In the genomic region with DNA sequence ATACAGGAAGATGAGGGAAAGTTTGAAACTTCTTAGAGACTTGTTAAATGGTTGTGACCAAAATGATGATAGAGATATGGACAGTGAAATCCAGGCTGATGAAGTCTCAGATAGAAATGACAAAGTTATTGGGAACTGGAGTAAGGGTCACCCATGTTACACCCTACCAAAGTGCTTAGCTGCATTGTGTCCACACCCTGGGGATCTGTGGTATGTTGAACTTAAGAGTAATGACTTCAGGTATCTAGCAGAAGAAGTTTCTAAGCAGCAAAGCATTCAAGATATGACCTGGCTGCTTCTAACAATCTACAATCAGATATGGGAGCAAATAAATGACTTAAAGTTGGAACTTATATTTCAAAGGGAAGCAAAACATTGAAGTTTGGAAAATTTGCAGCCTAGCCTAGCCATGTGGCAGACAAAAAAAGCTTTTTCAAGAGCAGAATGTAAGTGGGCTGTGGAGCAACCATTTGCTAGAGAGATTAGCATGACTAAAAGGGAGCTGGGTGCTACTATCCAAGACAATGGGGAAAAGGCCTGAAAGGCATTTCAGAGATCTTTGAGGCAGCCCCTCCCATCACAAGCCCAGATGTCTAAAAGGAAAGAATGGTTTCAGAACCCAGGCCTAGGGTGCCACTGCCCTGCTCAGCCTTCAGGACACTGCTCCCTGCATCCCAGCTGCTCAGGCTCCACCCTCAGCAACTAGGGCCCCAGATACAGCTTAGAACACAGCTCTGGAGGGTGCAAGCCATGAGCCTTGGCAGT, we compare ENCODE assay signal across 27 cellular contexts. TPM values are rescaled to one million over a fixed set of nuclear protein-coding genes. Genes with fewer than 3 reads are reported as not detected.
A peak's percentile ranks its signal among the peaks of the same experiment; 100 is the strongest.
DNase-seq lines count a peak whose midpoint lies in the region; ATAC-seq, FAIRE-seq and TF ChIP-seq lines count a peak whose summit lies in the region.
"Had no signal": no experiment of that assay in that cellular context is flagged by ENCODE, and none has a peak within 500 bp of the region (broad histone marks: within the 10 kb centered on the region; RNA-seq: fewer than 3 reads in every experiment).

No MANE protein-coding gene starts in this region.

- H2AK5ac ChIP-seq in H1 (ENCODE audit: low read depth, low read length): no peak overlapping the region

- ATAC-seq in GM21825 (IDR thresholded peaks at IDR 0.05; ENCODE audit: unreplicated experiment): no peak
- ATAC-seq: HepG2, Panc1, T-cell had no signal

- CTCF ChIA-PET in H1 (lab: Charles Lee; ENCODE audit: partially characterized antibody): interaction anchor here (0.7 to 1.1 kb wide), 2 partner anchors 56 to 724 kb away, joined by 3 read pairs; no protein-coding TSS in a partner anchor

- H3K4me3 Mint-ChIP-seq in CD14-positive monocyte: no peak overlapping the region
- H3K4me3 Mint-ChIP-seq: T-cell had no signal

- H4K5ac ChIP-seq in H1 (ENCODE audit: insufficient read length, low read depth, low read length): peak overlapping the region; percentile 83

- DNase-seq in CD14-positive monocyte (ENCODE audit: low spot score): no peak
- peak; percentile 27 to 51 for DNase-seq in H1 (ENCODE audit: low read depth in 1 of 2, low spot score in 2 of 2)
- no peak for DNase-seq in right atrium auricular region (ENCODE audit: low spot score)
- DNase-seq in NCI-H146 (lab: John Stamatoyannopoulos, UW): no peak
- no peak for DNase-seq in NOMO-1 (lab: John Stamatoyannopoulos, UW; ENCODE audit: unreplicated experiment in 2 of 2)
- DNase-seq: 8988T, ACHN, BE2C, DMS153, DND-41, GOT3, Karpas-422, NCI-H1092 treated with DMSO at 0.1 percent for 48 hours, NCI-H1436, NCI-H187 treated with DMSO at 0.1 percent for 48 hours, NCI-H446, NCI-H524 treated with DMSO at 0.1 percent for 48 hours, SHP77, T-cell had no signal

- no peak overlapping the region for H3K56ac ChIP-seq in H1 (replicated peaks; ENCODE audit: insufficient read length, low read depth, low read length)

- H3K36me3 Mint-ChIP-seq in CD14-positive monocyte: no peaks in the 10 kb centered on the region
- H3K36me3 Mint-ChIP-seq: T-cell had no signal

- no peak overlapping the region for H2BK12ac ChIP-seq in H1 (ENCODE audit: low read depth, low read length)

- H4K20me1 ChIP-seq in H1 (replicated peaks in 1 of 2; ENCODE audit: control insufficient read depth in 1 of 2, insufficient read depth in 2 of 2, low read length in 2 of 2): no peaks in the 10 kb centered on the region

- H3K4me1 ChIP-seq in HUES48 (ENCODE audit: control insufficient read depth, insufficient read depth, low read length): peaks cover 9% of the 10 kb centered on the region; the same call in 1 of the 2 replicates
- peaks cover 0 to 3% (median 0%) of the 10 kb centered on the region in 4 experiments; a peak in 1 of 7 replicates for H3K4me1 ChIP-seq in H1 (replicated peaks in 1 of 4; ENCODE audit: control insufficient read depth in 3 of 4, insufficient read depth in 4 of 4, low read length in 3 of 4)
- H3K4me1 ChIP-seq in iPS-18a (ENCODE audit: control insufficient read depth, low read depth, low read length): peaks cover 8% of the 10 kb centered on the region
- no peaks in the 10 kb centered on the region for H3K4me1 ChIP-seq in right atrium auricular region
- H3K4me1 ChIP-seq: BE2C had no signal

- H4K91ac ChIP-seq in H1 (replicated peaks; ENCODE audit: insufficient read length, low read length): peak overlapping the region; percentile 34

- POLR2A ChIA-PET in H1 (lab: Charles Lee; ENCODE audit: partially characterized antibody): interaction anchor here (0.9 kb wide), 1 partner anchor 14 kb away, joined by 4 read pairs; no protein-coding TSS in a partner anchor

- peak overlapping the region in 5 of 7 donors; percentile 16 to 83 (median 61) for H3K27ac Mint-ChIP-seq in CD14-positive monocyte
- H3K27ac Mint-ChIP-seq: T-cell had no signal

- TF ChIP-seq EP300 in H1 (IDR thresholded peaks at IDR 0.05; ENCODE audit: borderline replicate concordance in 1 of 2, low read depth in 2 of 2, low read length in 2 of 2): no peak

- H3K79me2 ChIP-seq in H1 (ENCODE audit: control insufficient read depth in 1 of 2, insufficient read depth in 2 of 2, low read length in 2 of 2): no peaks in the 10 kb centered on the region

- no peak for TF ChIP-seq CTCF in CD14-positive monocyte (IDR thresholded peaks at IDR 0.05)
- no peak for TF ChIP-seq CTCF in H1 (IDR thresholded peaks at IDR 0.05; ENCODE audit: control extremely low read depth in 1 of 3, insufficient read depth in 1 of 3, low read depth in 1 of 3, low read length in 3 of 3)
- no peak for TF ChIP-seq CTCF in right atrium auricular region (IDR thresholded peaks at IDR 0.05)

- H3K27ac ChIP-seq in HUES48 (ENCODE audit: low read depth, low read length) (peak overlapping the region; percentile 83), H1 (ENCODE audit: low read depth, low read length) (no peak overlapping the region), iPS-18a (ENCODE audit: low read length) (peak overlapping the region; percentile 57), right atrium auricular region (no peak overlapping the region)
- H3K27ac ChIP-seq: RWPE1 had no signal

- H3K4me3 ChIP-seq in HUES48 (ENCODE audit: low read depth, low read length) (no peak overlapping the region), H1 (ENCODE audit: extremely low read depth in 1 of 4, insufficient read depth in 2 of 4, low read depth in 3 of 4, low read length in 4 of 4) (no peak overlapping the region), iPS-18a (ENCODE audit: low read length) (peak overlapping the region; percentile 20), right atrium auricular region (no peak overlapping the region)

- no peak for TF ChIP-seq RAD21 in H1 (IDR thresholded peaks at IDR 0.05 in 1 of 2, conservative IDR thresholded peaks at IDR 0.05 in 1 of 2; ENCODE audit: low read depth in 2 of 2, low read length in 2 of 2)

- H2BK120ac ChIP-seq in H1 (replicated peaks; ENCODE audit: low read depth, low read length): peak overlapping the region; percentile 64

- H3K9me3 Mint-ChIP-seq in CD14-positive monocyte: peaks cover 0 to 2% (median 0%) of the 10 kb centered on the region in 7 donors

- no peak overlapping the region for H3K14ac ChIP-seq in H1 (ENCODE audit: insufficient read length)

- H2BK5ac ChIP-seq in H1 (ENCODE audit: low read depth, low read length): peak overlapping the region; percentile 90; the same call in 1 of the 2 replicates

- H4K8ac ChIP-seq in H1 (ENCODE audit: extremely low read depth, insufficient read depth, low read length): no peak overlapping the region; the same call in 1 of the 2 replicates

- H3K36me3 ChIP-seq in HUES48 (ENCODE audit: control insufficient read depth, insufficient read depth, low read length) (no peaks in the 10 kb centered on the region), H1 (ENCODE audit: control insufficient read depth in 2 of 4, insufficient read depth in 4 of 4, low read length in 3 of 4) (no peaks in the 10 kb centered on the region), iPS-18a (ENCODE audit: control insufficient read depth, low read depth, low read length) (no peaks in the 10 kb centered on the region), right atrium auricular region (no peaks in the 10 kb centered on the region)
- H3K36me3 ChIP-seq: BE2C had no signal

- FAIRE-seq in H1 (lab: Jason Lieb, UNC): peak; percentile 84
- FAIRE-seq: GM18507, HepG2 had no signal

- no peak overlapping the region for H2AFZ ChIP-seq in H1 (ENCODE audit: low read length)

- H3K4me1 Mint-ChIP-seq in CD14-positive monocyte: peaks cover 20% of the 10 kb centered on the region
- H3K4me1 Mint-ChIP-seq: T-cell had no signal

- 0 out of 4 replicates have a peak overlapping the region, but pooled peaks of 1 of the 2 experiments have one; percentile 12 for H3K4me2 ChIP-seq in H1 (ENCODE audit: insufficient read depth in 1 of 2, low read depth in 2 of 2, low read length in 2 of 2)

- no peak overlapping the region for H3K23ac ChIP-seq in H1 (ENCODE audit: insufficient read length)

- H3K27me3 ChIP-seq in HUES48 (ENCODE audit: control insufficient read depth, insufficient read depth, low read length) (no peaks in the 10 kb centered on the region), H1 (replicated peaks in 1 of 4; ENCODE audit: control insufficient read depth in 3 of 4, extremely low read depth in 1 of 4, insufficient read depth in 3 of 4, low read length in 3 of 4) (no peaks in the 10 kb centered on the region), iPS-18a (ENCODE audit: control insufficient read depth, insufficient read depth, low read length) (no peaks in the 10 kb centered on the region), right atrium auricular region (no peaks in the 10 kb centered on the region)
- H3K27me3 ChIP-seq: BE2C had no signal

- no peak for TF ChIP-seq POLR2A in H1 (IDR thresholded peaks at IDR 0.05; ENCODE audit: control extremely low read depth in 1 of 2, low read depth in 2 of 2, low read length in 2 of 2)

- peaks cover 1 to 8% (median 2%) of the 10 kb centered on the region in 3 donors for H3K27me3 Mint-ChIP-seq in CD14-positive monocyte (ENCODE audit: low read depth in 3 of 3)
- H3K27me3 Mint-ChIP-seq: T-cell had no signal

- no peaks in the 10 kb centered on the region for H3K23me2 ChIP-seq in H1 (ENCODE audit: low read depth, low read length)

- H3K79me1 ChIP-seq in H1 (ENCODE audit: low read depth, low read length): no peaks in the 10 kb centered on the region

- H3K9me3 ChIP-seq in HUES48 (ENCODE audit: control insufficient read depth, insufficient read depth, low read length) (no peaks in the 10 kb centered on the region; the same call in 1 of the 2 replicates), H1 (ENCODE audit: insufficient read depth in 2 of 2, low read depth in 1 of 2, low read length in 1 of 2) (no peaks in the 10 kb centered on the region; a peak in 2 of 4 replicates), iPS-18a (ENCODE audit: control insufficient read depth, low read depth, low read length) (no peaks in the 10 kb centered on the region), right atrium auricular region (no peaks in the 10 kb centered on the region)
- H3K9me3 ChIP-seq: BE2C had no signal

- H3K9ac ChIP-seq in HUES48 (ENCODE audit: low read depth, low read length) (no peak overlapping the region), H1 (replicated peaks in 1 of 4; ENCODE audit: extremely low read depth in 1 of 4, low read depth in 3 of 4, low read length in 3 of 4) (no peak overlapping the region), iPS-18a (ENCODE audit: low read length) (no peak overlapping the region)

- peak overlapping the region; percentile 60 for H3K18ac ChIP-seq in H1 (ENCODE audit: extremely low read depth, low read length)

- H3K4ac ChIP-seq in H1 (replicated peaks; ENCODE audit: insufficient read length, low read depth, low read length): no peak overlapping the region

- no peak overlapping the region for H2BK15ac ChIP-seq in H1 (ENCODE audit: low read length)

- intact Hi-C loops in CD14-positive monocyte (cut with micrococcal nuclease): no loop called here

- no peak overlapping the region for H2BK20ac ChIP-seq in H1 (ENCODE audit: low read length)

RNA-seq across cellular contexts. Expression of a gene that starts 24.5 kb away (rescaled TPM):
- polyA plus RNA-seq in CD14-positive monocyte: not detected
- total RNA-seq in H1 (2021; fragmentation: NEBNext Ultra II Directional; extraction: Animal tissue kit (Norgen Biotek cat#: 25700)): not detected in 2 replicates
- polyA plus RNA-seq in H1 (2011; rRNA removed): not detected in 2 replicates
- not detected for polyA plus RNA-seq in H1 (2011; cell fraction: cytosol; rRNA removed)
- not detected for polyA plus RNA-seq in H1 (2011; cell fraction: nucleus; rRNA removed)
- polyA plus RNA-seq in H1 (2012, experiment 1 of 2): not detected in 4 replicates
- polyA plus RNA-seq in H1 (2012, experiment 2 of 2): not detected
- not detected for polyA plus RNA-seq in H1 (2013, experiment 1 of 2)
- polyA plus RNA-seq in H1 (2013, experiment 2 of 2): not detected
- not detected in 2 replicates for polyA minus RNA-seq in H1 (2011; rRNA and poly(A)+ RNA removed)
- polyA minus RNA-seq in H1 (2011; cell fraction: cytosol; rRNA and poly(A)+ RNA removed): not detected
- not detected for polyA minus RNA-seq in H1 (2011; cell fraction: nucleus; rRNA and poly(A)+ RNA removed)
- not detected for total RNA-seq in right atrium auricular region
- total RNA-seq: HepG2, OCI-LY7, T-cell had no signal
- polyA plus RNA-seq: HepG2 had no signal

Comparison
In these comparisons a context has a peak if more than half of its experiments do, and no peak if none do; other contexts are left out.
1. DNase-seq: peak in H1 (2 of 2); none in CD14-positive monocyte (single experiment), right atrium auricular region (single experiment), NCI-H146 (single experiment) and NOMO-1 (0 of 2).
2. H3K27ac ChIP-seq: peak in HUES48 (single experiment) and iPS-18a (single experiment); none in H1 (single experiment) and right atrium auricular region (0 of 2).